ENCODE assay signal across 11 cellular contexts in genomic region chr18:57792741-57793629, GRCh38. TPM values are rescaled to one million over a fixed set of nuclear protein-coding genes. Genes with fewer than 3 reads are reported as not detected.
DNase-seq lines count a peak whose midpoint lies in the region; ATAC-seq, FAIRE-seq and TF ChIP-seq lines count a peak whose summit lies in the region.
"Had no signal": no experiment of that assay in that cellular context is flagged by ENCODE, and none has a peak within 500 bp of the region (broad histone marks: within the 10 kb centered on the region; RNA-seq: fewer than 3 reads in every experiment).

No MANE protein-coding gene starts in this region.

- ATAC-seq in upper lobe of left lung (ENCODE audit: low FRiP score in 2 of 2) (no peak), HG02870 (IDR thresholded peaks at IDR 0.05; ENCODE audit: unreplicated experiment) (no peak)

- TF ChIP-seq EP300 in upper lobe of left lung (IDR thresholded peaks at IDR 0.05), result no peak

- H3K9ac ChIP-seq in mucosa of rectum (ENCODE audit: low read depth in 1 of 2, low read length in 2 of 2), result peak overlapping the region; percentile 11 to 56

- peak; percentile 51 for DNase-seq in NCI-H774 (lab: John Stamatoyannopoulos, UW)
- DNase-seq in upper lobe of left lung, result peak in 1 of 2 donors; percentile 36
- no peak for DNase-seq in frontal cortex (ENCODE audit: low spot score in 2 of 2)
- no peak for DNase-seq in HT-29 (ENCODE audit: low spot score)
- DNase-seq: activated CD4-positive, alpha-beta T cell treated with anti-CD3 and anti-CD28 coated beads, Interleukin-2, amount 10 ng/mL, durations not matched to agents 24 days and 14 days; activated naive CD4-positive, alpha-beta T cell treated with anti-CD3 and anti-CD28 coated beads, Interleukin-2, amount 50 U/mL, for 16 hours; NCI-H2107; stimulated activated CD8-positive, alpha-beta memory T cell treated with anti-CD3 and anti-CD28 coated beads, Interleukin-4, amount 100 ng/mL, for 48 hours had no signal

- no peak for TF ChIP-seq CTCF in upper lobe of left lung (IDR thresholded peaks at IDR 0.05)

- no peak for FAIRE-seq in frontal cortex (lab: Jason Lieb, UNC)

- peak in 1 of 4 donors; percentile 16 for TF ChIP-seq POLR2A in upper lobe of left lung (IDR thresholded peaks at IDR 0.05)

- 43 to 52% methylated on average over 10 of the region's 10 CpGs for WGBS in esophagus, 2 donors
- 22 to 30% methylated on average over 10 of the region's 10 CpGs for WGBS in upper lobe of left lung, 2 donors

- H3K27ac ChIP-seq in esophagus (ENCODE audit: low read depth in 2 of 2, low read length in 1 of 2), result peak overlapping the region; percentile 70 to 84
- H3K27ac ChIP-seq in mucosa of rectum (ENCODE audit: low read depth in 2 of 2, low read length in 2 of 2), result peak overlapping the region; percentile 60 to 79
- H3K27ac ChIP-seq in upper lobe of left lung, result peak overlapping the region; percentile 16 to 71 (median 46)

- H3K4me3 ChIP-seq in esophagus (ENCODE audit: low read depth in 1 of 2, low read length in 2 of 2), result no peak overlapping the region
- H3K4me3 ChIP-seq in mucosa of rectum (ENCODE audit: low read length in 2 of 2), result peak overlapping the region; percentile 23 to 54
- peak overlapping the region in 2 of 4 donors; percentile 2 to 3 for H3K4me3 ChIP-seq in upper lobe of left lung

- H3K27me3 ChIP-seq in esophagus (ENCODE audit: control insufficient read depth in 1 of 2, insufficient read depth in 2 of 2, low read length in 2 of 2) (no peaks in the 10 kb centered on the region), mucosa of rectum (ENCODE audit: control insufficient read depth in 2 of 2, insufficient read depth in 2 of 2, low read length in 2 of 2) (no peaks in the 10 kb centered on the region), upper lobe of left lung (no peaks in the 10 kb centered on the region)

- no peaks in the 10 kb centered on the region for H3K9me3 ChIP-seq in esophagus (ENCODE audit: control insufficient read depth in 2 of 2, insufficient read depth in 1 of 2, low read depth in 1 of 2, low read length in 1 of 2)
- H3K9me3 ChIP-seq in mucosa of rectum (ENCODE audit: control insufficient read depth in 2 of 2, low read length in 2 of 2), result no peaks in the 10 kb centered on the region
- no peaks in the 10 kb centered on the region for H3K9me3 ChIP-seq in upper lobe of left lung

- peaks cover 0 to 2% of the 10 kb centered on the region in 2 donors for H3K36me3 ChIP-seq in esophagus (ENCODE audit: control insufficient read depth in 2 of 2, insufficient read depth in 2 of 2, low read length in 1 of 2)
- no peaks in the 10 kb centered on the region for H3K36me3 ChIP-seq in mucosa of rectum (ENCODE audit: control insufficient read depth in 2 of 2, insufficient read depth in 2 of 2, low read length in 2 of 2)
- no peaks in the 10 kb centered on the region for H3K36me3 ChIP-seq in upper lobe of left lung

- H3K4me1 ChIP-seq in esophagus (ENCODE audit: control insufficient read depth in 2 of 2, insufficient read depth in 2 of 2, low read length in 1 of 2) (peaks cover 0 to 8% of the 10 kb centered on the region in 2 donors), mucosa of rectum (ENCODE audit: control insufficient read depth in 2 of 2, insufficient read depth in 2 of 2, low read length in 2 of 2) (peaks cover 34 to 72% of the 10 kb centered on the region in 2 donors), upper lobe of left lung (peaks cover 24 to 57% (median 37%) of the 10 kb centered on the region in 4 donors)

RNA-seq across cellular contexts. Expression of gene ATP8B1, which starts 10.1 kb away (rescaled TPM):
- 10 to 100 TPM in 1 of 2 donors, 1 to 10 TPM in 1; 8.0 to 12.9 TPM for polyA plus RNA-seq in esophagus
- total RNA-seq in upper lobe of left lung, result 10 to 100 TPM; 19.6 to 36.5 (median 26.0) TPM
- total RNA-seq in frontal cortex, result 5.7 TPM
- total RNA-seq in HT-29 (2014; rRNA removed; shearing (Covaris generic)), result 25.8 and 34.0 TPM in 2 replicates
- total RNA-seq: activated CD4-positive, alpha-beta T cell treated with anti-CD3 and anti-CD28 coated beads, Interleukin-2, amount 10 ng/mL, durations not matched to agents 24 days and 14 days had no signal

Comparison
In these comparisons a context has a peak if more than half of its experiments do, and no peak if none do; other contexts are left out.
1. H3K4me3 ChIP-seq: peak in mucosa of rectum (2 of 2); none in esophagus (0 of 2).
2. Peak in every context shown above with its lines, with median percentiles within 50 percentile points of each other: H3K27ac ChIP-seq.